In genomic region chr19:6809262-6809661, GRCh38 we compare ENCODE assay signal across 28 cellular contexts. TPM values are rescaled to one million over a fixed set of nuclear protein-coding genes. Genes with fewer than 3 reads are reported as not detected.
DNase-seq lines count a peak whose midpoint lies in the region; ATAC-seq and TF ChIP-seq lines count a peak whose summit lies in the region.
"Had no signal": no experiment of that assay in that cellular context is flagged by ENCODE, and none has a peak within 500 bp of the region (broad histone marks: within the 10 kb centered on the region; RNA-seq: fewer than 3 reads in every experiment).

No MANE protein-coding gene starts in this region.

- 55% methylated on average over 3 of the region's 4 CpGs for WGBS in mammary epithelial cell (ENCODE audit: low coverage, missing lambda C conversion rate)

- H3K4me3 ChIP-seq in mammary epithelial cell (replicated peaks in 1 of 3; ENCODE audit: insufficient read depth in 1 of 3, low read depth in 2 of 3, low read length in 3 of 3) = no peak overlapping the region
- no peak overlapping the region for H3K4me3 ChIP-seq in WERI-Rb-1 (ENCODE audit: low read depth, low read length)
- H3K4me3 ChIP-seq: left ventricle myocardium inferior, Peyer's patch, right lobe of liver, uterus had no signal

- intact Hi-C loops in activated CD4-positive, alpha-beta memory T cell treated with anti-CD3 and anti-CD28 coated beads for 36 hours (cut with micrococcal nuclease) = no loop called here
- intact Hi-C loops in mammary epithelial cell (cut with micrococcal nuclease) = no loop called here

- no peak overlapping the region for H3K9ac ChIP-seq in mammary epithelial cell (ENCODE audit: insufficient read depth, low read length)
- H3K9ac ChIP-seq: KMS-11 had no signal

- H3K9me3 Mint-ChIP-seq in activated CD4-positive, alpha-beta memory T cell treated with anti-CD3 and anti-CD28 coated beads for 36 hours = peaks cover 6% of the 10 kb centered on the region
- H3K9me3 Mint-ChIP-seq in activated CD4-positive, alpha-beta memory T cell treated with anti-CD3 and anti-CD28 coated beads, Interleukin-2, amount 10 ng/mL, durations not matched to agents 7 days and 5 days = peaks cover 7% of the 10 kb centered on the region
- H3K9me3 Mint-ChIP-seq in T-cell (peaks cover 0 to 3% (median 0%) of the 10 kb centered on the region in 3 donors), endothelial cell (ENCODE audit: unreplicated experiment) (peaks cover 28% of the 10 kb centered on the region)
- no peaks in the 10 kb centered on the region for H3K9me3 Mint-ChIP-seq in effector memory CD8-positive, alpha-beta T cell
- peaks cover 7 to 9% of the 10 kb centered on the region in 2 donors for H3K9me3 Mint-ChIP-seq in stimulated activated naive B cell treated with anti-CD40 and anti-IgM and Interleukin-4, amounts not matched to agents 10 μg/mL and 1 μg/mL and 100 μg/mL, for 72 hours

- no peak overlapping the region for H3K27ac ChIP-seq in mammary epithelial cell (ENCODE audit: insufficient read depth, low read depth, low read length)
- H3K27ac ChIP-seq in WERI-Rb-1 = no peak overlapping the region
- H3K27ac ChIP-seq: brain microvascular endothelial cell, KMS-11, left ventricle myocardium inferior, Peyer's patch, right lobe of liver, uterus had no signal

- TF ChIP-seq CTCF in mammary epithelial cell (conservative IDR thresholded peaks at IDR 0.05 in 1 of 2, IDR thresholded peaks at IDR 0.05 in 1 of 2; ENCODE audit: extremely low read depth in 1 of 2, insufficient read depth in 1 of 2, low read depth in 1 of 2, low read length in 2 of 2) = no peak
- TF ChIP-seq CTCF in endothelial cell (IDR thresholded peaks at IDR 0.05; ENCODE audit: unreplicated experiment) = no peak
- no peak for TF ChIP-seq CTCF in WERI-Rb-1 (IDR thresholded peaks at IDR 0.05; ENCODE audit: low read depth, low read length)

- BruUV-seq in mammary epithelial cell (replicated peaks; lab: Mats Ljungman, UMichigan) = no TSS peak

- no peaks in the 10 kb centered on the region for H3K27me3 Mint-ChIP-seq in activated CD4-positive, alpha-beta memory T cell treated with anti-CD3 and anti-CD28 coated beads for 36 hours
- H3K27me3 Mint-ChIP-seq in activated CD4-positive, alpha-beta memory T cell treated with anti-CD3 and anti-CD28 coated beads, Interleukin-2, amount 10 ng/mL, durations not matched to agents 7 days and 5 days = no peaks in the 10 kb centered on the region
- H3K27me3 Mint-ChIP-seq in T-cell = no peaks in the 10 kb centered on the region
- no peaks in the 10 kb centered on the region for H3K27me3 Mint-ChIP-seq in effector memory CD8-positive, alpha-beta T cell
- no peaks in the 10 kb centered on the region for H3K27me3 Mint-ChIP-seq in stimulated activated naive B cell treated with anti-CD40 and anti-IgM and Interleukin-4, amounts not matched to agents 10 μg/mL and 1 μg/mL and 100 μg/mL, for 72 hours
- H3K27me3 Mint-ChIP-seq in endothelial cell (ENCODE audit: unreplicated experiment) = peaks cover 5% of the 10 kb centered on the region

- DNase-seq in activated CD4-positive, alpha-beta memory T cell treated with anti-CD3 and anti-CD28 coated beads for 36 hours = no peak
- no peak for DNase-seq in activated CD4-positive, alpha-beta memory T cell treated with anti-CD3 and anti-CD28 coated beads, Interleukin-2, amount 10 ng/mL, durations not matched to agents 7 days and 5 days
- DNase-seq in T-cell = no peak
- DNase-seq in effector memory CD8-positive, alpha-beta T cell = no peak
- no peak for DNase-seq in stimulated activated naive B cell treated with anti-CD40 and anti-IgM and Interleukin-4, amounts not matched to agents 10 μg/mL and 1 μg/mL and 100 μg/mL, for 72 hours
- DNase-seq in mammary epithelial cell = no peak
- DNase-seq in endothelial cell (ENCODE audit: low spot score) = no peak
- no peak for DNase-seq in WERI-Rb-1
- DNase-seq: activated CD4-positive, CD25-positive, alpha-beta regulatory T cell; activated CD8-positive, alpha-beta memory T cell treated with anti-CD3 and anti-CD28 coated beads for 24 hours; brain microvascular endothelial cell; DMS153; islet precursor cell; left ventricle myocardium inferior; MM.1S; NCI-H1417 treated with DMSO at 0.1 percent for 48 hours; NCI-H2081; NCI-H2227 treated with DMSO at 0.1 percent for 48 hours; NCI-H526 treated with DMSO at 0.1 percent for 48 hours; Peyer's patch; right lobe of liver; SHP77 treated with DMSO at 0.1 percent for 48 hours; stimulated activated CD4-positive, alpha-beta T cell treated with anti-CD3 and anti-CD28 coated beads, Interleukin-4, amount 100 ng/mL, for 4 hours; stimulated activated naive CD4-positive, alpha-beta T cell treated with Interleukin-2 at 50 U/mL for 16 hours; uterus had no signal

- peaks cover 56% of the 10 kb centered on the region for H3K4me1 Mint-ChIP-seq in activated CD4-positive, alpha-beta memory T cell treated with anti-CD3 and anti-CD28 coated beads for 36 hours (ENCODE audit: low read depth)
- H3K4me1 Mint-ChIP-seq in activated CD4-positive, alpha-beta memory T cell treated with anti-CD3 and anti-CD28 coated beads, Interleukin-2, amount 10 ng/mL, durations not matched to agents 7 days and 5 days = peaks cover 55% of the 10 kb centered on the region
- H3K4me1 Mint-ChIP-seq in T-cell = peaks cover 61 to 69% (median 63%) of the 10 kb centered on the region in 3 donors
- H3K4me1 Mint-ChIP-seq in effector memory CD8-positive, alpha-beta T cell (ENCODE audit: low read depth in 2 of 2) = peaks cover 35 to 60% of the 10 kb centered on the region in 2 donors
- H3K4me1 Mint-ChIP-seq in stimulated activated naive B cell treated with anti-CD40 and anti-IgM and Interleukin-4, amounts not matched to agents 10 μg/mL and 1 μg/mL and 100 μg/mL, for 72 hours = peaks cover 25 to 73% of the 10 kb centered on the region in 2 donors
- H3K4me1 Mint-ChIP-seq in endothelial cell (ENCODE audit: unreplicated experiment) = no peaks in the 10 kb centered on the region

- no peaks in the 10 kb centered on the region for H3K79me2 ChIP-seq in mammary epithelial cell (ENCODE audit: insufficient read depth, low read length)

- CTCF ChIA-PET in activated CD4-positive, alpha-beta memory T cell treated with anti-CD3 and anti-CD28 coated beads for 36 hours (lab: Charles Lee) = interaction anchor here (0.6 kb wide), 1 partner anchor 88 kb away, joined by 3 read pairs; no protein-coding TSS in a partner anchor
- CTCF ChIA-PET in activated CD4-positive, alpha-beta memory T cell treated with anti-CD3 and anti-CD28 coated beads, Interleukin-2, amount 10 ng/mL, durations not matched to agents 7 days and 5 days (lab: Charles Lee) = interaction anchor here (1.4 kb wide), 1 partner anchor 37 kb away, joined by 3 read pairs; the partner anchor contains the start of gene VAV1
- CTCF ChIA-PET in T-cell (lab: Charles Lee) (interaction anchor here in 1 of 2 donors (0.5 kb wide), 1 partner anchor 611 kb away, joined by 4 read pairs; no protein-coding TSS in a partner anchor), mammary epithelial cell (lab: Charles Lee; ENCODE audit: low non-redundant PET) (no interaction called here)

- ATAC-seq in T-cell (replicated peaks in 1 of 4) = no peak
- ATAC-seq in effector memory CD8-positive, alpha-beta T cell (replicated peaks) = no peak
- ATAC-seq in stimulated activated naive B cell treated with anti-CD40 and anti-IgM and Interleukin-4, amounts not matched to agents 10 μg/mL and 1 μg/mL and 100 μg/mL, for 72 hours (replicated peaks) = no peak
- ATAC-seq: right lobe of liver had no signal

- in situ Hi-C loops in mammary epithelial cell (cut with MboI; ENCODE audit: low sequenced_read_pairs in 2 of 2) = no loop called here

- no peak overlapping the region for H2AFZ ChIP-seq in mammary epithelial cell (ENCODE audit: low read depth, low read length)

- H3K9me3 ChIP-seq in mammary epithelial cell (replicated peaks; ENCODE audit: insufficient read depth, low read length) (no peaks in the 10 kb centered on the region), WERI-Rb-1 (ENCODE audit: severe bottlenecking) (peaks cover 5% of the 10 kb centered on the region)
- H3K9me3 ChIP-seq: Peyer's patch, right lobe of liver, uterus had no signal

- H3K4me2 ChIP-seq in mammary epithelial cell (ENCODE audit: insufficient read depth, low read depth, low read length) = no peak overlapping the region
- H3K4me2 ChIP-seq: KMS-11 had no signal

- peaks cover 24% of the 10 kb centered on the region for H3K36me3 Mint-ChIP-seq in activated CD4-positive, alpha-beta memory T cell treated with anti-CD3 and anti-CD28 coated beads for 36 hours
- H3K36me3 Mint-ChIP-seq in activated CD4-positive, alpha-beta memory T cell treated with anti-CD3 and anti-CD28 coated beads, Interleukin-2, amount 10 ng/mL, durations not matched to agents 7 days and 5 days (ENCODE audit: low read depth) = peaks cover 60% of the 10 kb centered on the region
- H3K36me3 Mint-ChIP-seq in T-cell (peaks cover 26% of the 10 kb centered on the region), endothelial cell (ENCODE audit: low read depth, unreplicated experiment) (peaks cover 26% of the 10 kb centered on the region)
- H3K36me3 Mint-ChIP-seq in effector memory CD8-positive, alpha-beta T cell (ENCODE audit: insufficient read depth) = peaks cover 17% of the 10 kb centered on the region
- peaks cover 27 to 44% of the 10 kb centered on the region in 2 donors for H3K36me3 Mint-ChIP-seq in stimulated activated naive B cell treated with anti-CD40 and anti-IgM and Interleukin-4, amounts not matched to agents 10 μg/mL and 1 μg/mL and 100 μg/mL, for 72 hours

- H3K36me3 ChIP-seq in mammary epithelial cell (ENCODE audit: insufficient read depth, low read length) = no peaks in the 10 kb centered on the region
- no peaks in the 10 kb centered on the region for H3K36me3 ChIP-seq in WERI-Rb-1
- H3K36me3 ChIP-seq: brain microvascular endothelial cell, left ventricle myocardium inferior, Peyer's patch, right lobe of liver, uterus had no signal

- no peaks in the 10 kb centered on the region for H3K27me3 ChIP-seq in mammary epithelial cell (ENCODE audit: insufficient read depth, low read length)
- H3K27me3 ChIP-seq in WERI-Rb-1 (ENCODE audit: insufficient read depth, low read depth, severe bottlenecking) = peaks cover 76% of the 10 kb centered on the region
- H3K27me3 ChIP-seq: brain microvascular endothelial cell, Peyer's patch, right lobe of liver, uterus had no signal

- peak overlapping the region; percentile 35 for H3K27ac Mint-ChIP-seq in activated CD4-positive, alpha-beta memory T cell treated with anti-CD3 and anti-CD28 coated beads for 36 hours
- no peak overlapping the region for H3K27ac Mint-ChIP-seq in activated CD4-positive, alpha-beta memory T cell treated with anti-CD3 and anti-CD28 coated beads, Interleukin-2, amount 10 ng/mL, durations not matched to agents 7 days and 5 days
- peak overlapping the region; percentile 69 to 89 for H3K27ac Mint-ChIP-seq in T-cell
- H3K27ac Mint-ChIP-seq in effector memory CD8-positive, alpha-beta T cell = peak overlapping the region; percentile 33 to 39
- peak overlapping the region; percentile 6 for H3K27ac Mint-ChIP-seq in stimulated activated naive B cell treated with anti-CD40 and anti-IgM and Interleukin-4, amounts not matched to agents 10 μg/mL and 1 μg/mL and 100 μg/mL, for 72 hours
- H3K27ac Mint-ChIP-seq in endothelial cell (ENCODE audit: unreplicated experiment) = no peak overlapping the region

- no peaks in the 10 kb centered on the region for H3K4me1 ChIP-seq in mammary epithelial cell (ENCODE audit: insufficient read depth, low read length)
- H3K4me1 ChIP-seq: left ventricle myocardium inferior, Peyer's patch, right lobe of liver, uterus had no signal

- H4K20me1 ChIP-seq in mammary epithelial cell (ENCODE audit: insufficient read depth, low read length) = no peaks in the 10 kb centered on the region

- H3K4me3 Mint-ChIP-seq in activated CD4-positive, alpha-beta memory T cell treated with anti-CD3 and anti-CD28 coated beads for 36 hours = no peak overlapping the region
- no peak overlapping the region for H3K4me3 Mint-ChIP-seq in activated CD4-positive, alpha-beta memory T cell treated with anti-CD3 and anti-CD28 coated beads, Interleukin-2, amount 10 ng/mL, durations not matched to agents 7 days and 5 days
- H3K4me3 Mint-ChIP-seq in T-cell (no peak overlapping the region), endothelial cell (ENCODE audit: unreplicated experiment) (no peak overlapping the region)
- H3K4me3 Mint-ChIP-seq in effector memory CD8-positive, alpha-beta T cell = peak overlapping the region in 1 of 2 donors; percentile 23
- H3K4me3 Mint-ChIP-seq in stimulated activated naive B cell treated with anti-CD40 and anti-IgM and Interleukin-4, amounts not matched to agents 10 μg/mL and 1 μg/mL and 100 μg/mL, for 72 hours = no peak overlapping the region

- dilution Hi-C loops in mammary epithelial cell (cut with HindIII; ENCODE audit: low sequenced_read_pairs) = loop anchor here (10.0 kb wide), 1 partner anchor 514 kb away; no protein-coding TSS in a partner anchor

- POLR2A ChIA-PET in activated CD4-positive, alpha-beta memory T cell treated with anti-CD3 and anti-CD28 coated beads for 36 hours (lab: Charles Lee) = no interaction called here
- POLR2A ChIA-PET in activated CD4-positive, alpha-beta memory T cell treated with anti-CD3 and anti-CD28 coated beads, Interleukin-2, amount 10 ng/mL, durations not matched to agents 7 days and 5 days (lab: Charles Lee) = interaction anchor here (1.8 kb wide), 1 partner anchor 9 kb away, joined by 5 read pairs; no protein-coding TSS in a partner anchor
- POLR2A ChIA-PET in T-cell (lab: Charles Lee) = no interaction called here

RNA-seq across cellular contexts. Expression of gene VAV1, which starts 36.8 kb away (rescaled TPM):
- 10 to 100 TPM; 77.9 to 84.5 TPM for total RNA-seq in activated CD4-positive, alpha-beta memory T cell treated with anti-CD3 and anti-CD28 coated beads for 36 hours
- total RNA-seq in activated CD4-positive, alpha-beta memory T cell treated with anti-CD3 and anti-CD28 coated beads, Interleukin-2, amount 10 ng/mL, durations not matched to agents 7 days and 5 days = 100 to 1,000 TPM; 105 to 107 TPM
- total RNA-seq in T-cell = 100 to 1,000 TPM in 2 of 5 donors, 10 to 100 TPM in 3; 82.5 to 114 (median 92.2) TPM
- total RNA-seq in mammary epithelial cell = under 1 TPM; 0.17 to 0.96 TPM
- not detected for polyA plus RNA-seq in mammary epithelial cell
- not detected for polyA minus RNA-seq in mammary epithelial cell
- not detected for total RNA-seq in endothelial cell (ENCODE audit: unreplicated experiment)
- total RNA-seq: chondrocyte, glomerular endothelial cell had no signal

RNA-seq across cellular contexts. Expression of gene SH2D3A, which starts 42.0 kb away (rescaled TPM):
- 10 to 100 TPM; 17.1 to 18.2 TPM for total RNA-seq in activated CD4-positive, alpha-beta memory T cell treated with anti-CD3 and anti-CD28 coated beads for 36 hours
- total RNA-seq in activated CD4-positive, alpha-beta memory T cell treated with anti-CD3 and anti-CD28 coated beads, Interleukin-2, amount 10 ng/mL, durations not matched to agents 7 days and 5 days = 10 to 100 TPM; 26.4 to 28.1 TPM
- total RNA-seq in T-cell = 10 to 100 TPM; 61.7 to 83.7 (median 73.6) TPM
- total RNA-seq in mammary epithelial cell = 10 to 100 TPM; 59.0 to 95.1 TPM
- 31.9 TPM for polyA plus RNA-seq in mammary epithelial cell
- polyA minus RNA-seq in mammary epithelial cell = 31.9 TPM
- total RNA-seq in endothelial cell (ENCODE audit: unreplicated experiment) = 1.5 TPM

Comparison
In these comparisons a context has a peak if more than half of its experiments do, and no peak if none do; other contexts are left out.
1. H3K27ac Mint-ChIP-seq: peak in activated CD4-positive, alpha-beta memory T cell treated with anti-CD3 and anti-CD28 coated beads for 36 hours (single experiment), T-cell (2 of 2), effector memory CD8-positive, alpha-beta T cell (2 of 2) and stimulated activated naive B cell treated with anti-CD40 and anti-IgM and Interleukin-4, amounts not matched to agents 10 μg/mL and 1 μg/mL and 100 μg/mL, for 72 hours (single experiment); none in activated CD4-positive, alpha-beta memory T cell treated with anti-CD3 and anti-CD28 coated beads, Interleukin-2, amount 10 ng/mL, durations not matched to agents 7 days and 5 days (single experiment) and endothelial cell (single experiment).
2. RNA of gene VAV1, which starts 36.8 kb away (total RNA-seq): 105 to 107 TPM in activated CD4-positive, alpha-beta memory T cell treated with anti-CD3 and anti-CD28 coated beads, Interleukin-2, amount 10 ng/mL, durations not matched to agents 7 days and 5 days, 82.5 to 114 TPM in T-cell and 77.9 to 84.5 TPM in activated CD4-positive, alpha-beta memory T cell treated with anti-CD3 and anti-CD28 coated beads for 36 hours; 0.17 to 0.96 TPM in mammary epithelial cell and not detected in endothelial cell (single experiment); every median in the first group is over 10 times any median in the second.